ENCODE assay signal across 1 cellular context in genomic region chr12:57087689-57088441, GRCh38.
TF ChIP-seq lines count a peak whose summit lies in the region.

No MANE protein-coding gene starts in this region.

TF ChIP-seq in HEK293, 187 proteins besides CTCF, POLR2A, EP300 and RAD21 (continued from another document and continues in another):
- TF ChIP-seq ZNF148 (tag by site-specific recombination; IDR thresholded peaks at IDR 0.05; ENCODE audit: borderline replicate concordance) (no peak), ZNF664 (tag by site-specific recombination; IDR thresholded peaks at IDR 0.05) (no peak), MZF1 (tag by site-specific recombination; IDR thresholded peaks at IDR 0.05; ENCODE audit: borderline replicate concordance) (no peak), ZNF621 (tag by site-specific recombination; IDR thresholded peaks at IDR 0.05) (no peak), ZNF473 (tag by site-specific recombination; IDR thresholded peaks at IDR 0.05) (no peak), ZNF423 (tag by site-specific recombination; IDR thresholded peaks at IDR 0.05) (no peak), ZNF24 (tag by site-specific recombination; IDR thresholded peaks at IDR 0.05) (no peak), SETDB1 (IDR thresholded peaks at IDR 0.05; ENCODE audit: insufficient read length, low read length) (no peak), ZXDB (tag by site-specific recombination; IDR thresholded peaks at IDR 0.05) (peak; percentile 9), ZNF311 (tag by site-specific recombination; IDR thresholded peaks at IDR 0.05; ENCODE audit: borderline replicate concordance) (no peak), ZBTB20 (tag by site-specific recombination; IDR thresholded peaks at IDR 0.05) (peak; percentile 46), BCL6B (tag by site-specific recombination; IDR thresholded peaks at IDR 0.05) (no peak), ZFP3 (tag by site-specific recombination; IDR thresholded peaks at IDR 0.05; ENCODE audit: low read depth) (no peak), ZNF707 (tag by site-specific recombination; IDR thresholded peaks at IDR 0.05) (no peak), ZNF600 (tag by site-specific recombination; IDR thresholded peaks at IDR 0.05) (peak; percentile 64; the same call in 1 of the 2 replicates), ZFP41 (tag by site-specific recombination; IDR thresholded peaks at IDR 0.05; ENCODE audit: borderline replicate concordance) (no peak), ZNF660 (tag by site-specific recombination; IDR thresholded peaks at IDR 0.05) (no peak), ZNF561 (tag by site-specific recombination; IDR thresholded peaks at IDR 0.05; ENCODE audit: borderline replicate concordance) (no peak; the same call in 1 of the 2 replicates), ZFP37 (tag by site-specific recombination; IDR thresholded peaks at IDR 0.05) (0 out of 2 replicates have a peak, but pooled peaks have one; percentile 54), ZNF132 (tag by site-specific recombination; IDR thresholded peaks at IDR 0.05; ENCODE audit: borderline replicate concordance) (no peak), ZNF677 (tag by site-specific recombination; IDR thresholded peaks at IDR 0.05) (no peak), ZBTB21 (tag by site-specific recombination; IDR thresholded peaks at IDR 0.05) (no peak), ZNF510 (tag by site-specific recombination; IDR thresholded peaks at IDR 0.05; ENCODE audit: insufficient replicate concordance) (no peak), ZNF302 (tag by site-specific recombination; IDR thresholded peaks at IDR 0.05; ENCODE audit: low read depth) (no peak), KLF1 (tag by site-specific recombination; IDR thresholded peaks at IDR 0.05) (no peak), ELK4 (IDR thresholded peaks at IDR 0.05; ENCODE audit: borderline replicate concordance, low read depth, low read length) (no peak), ZNF324 (tag by site-specific recombination; IDR thresholded peaks at IDR 0.05) (no peak), ZNF341 (tag by site-specific recombination; IDR thresholded peaks at IDR 0.05; ENCODE audit: low read depth) (no peak), ZNF18 (tag by site-specific recombination; IDR thresholded peaks at IDR 0.05) (no peak), ZEB2 (tag by site-specific recombination; IDR thresholded peaks at IDR 0.05) (no peak), SP2 (tag by site-specific recombination; IDR thresholded peaks at IDR 0.05) (peak; percentile 84), ZNF114 (tag by site-specific recombination; IDR thresholded peaks at IDR 0.05) (no peak), FEZF1 (tag by site-specific recombination; IDR thresholded peaks at IDR 0.05) (no peak)
- TF ChIP-seq, protein P1, sequence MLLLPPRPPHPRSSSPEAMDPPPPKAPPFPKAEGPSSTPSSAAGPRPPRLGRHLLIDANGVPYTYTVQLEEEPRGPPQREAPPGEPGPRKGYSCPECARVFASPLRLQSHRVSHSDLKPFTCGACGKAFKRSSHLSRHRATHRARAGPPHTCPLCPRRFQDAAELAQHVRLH (tag by site-specific recombination; IDR thresholded peaks at IDR 0.05): no peak
- TF ChIP-seq, protein P2, sequence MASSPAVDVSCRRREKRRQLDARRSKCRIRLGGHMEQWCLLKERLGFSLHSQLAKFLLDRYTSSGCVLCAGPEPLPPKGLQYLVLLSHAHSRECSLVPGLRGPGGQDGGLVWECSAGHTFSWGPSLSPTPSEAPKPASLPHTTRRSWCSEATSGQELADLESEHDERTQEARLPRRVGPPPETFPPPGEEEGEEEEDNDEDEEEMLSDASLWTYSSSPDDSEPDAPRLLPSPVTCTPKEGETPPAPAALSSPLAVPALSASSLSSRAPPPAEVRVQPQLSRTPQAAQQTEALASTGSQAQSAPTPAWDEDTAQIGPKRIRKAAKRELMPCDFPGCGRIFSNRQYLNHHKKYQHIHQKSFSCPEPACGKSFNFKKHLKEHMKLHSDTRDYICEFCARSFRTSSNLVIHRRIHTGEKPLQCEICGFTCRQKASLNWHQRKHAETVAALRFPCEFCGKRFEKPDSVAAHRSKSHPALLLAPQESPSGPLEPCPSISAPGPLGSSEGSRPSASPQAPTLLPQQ (tag by site-specific recombination; IDR thresholded peaks at IDR 0.05): no peak
- TF ChIP-seq, protein P3, sequence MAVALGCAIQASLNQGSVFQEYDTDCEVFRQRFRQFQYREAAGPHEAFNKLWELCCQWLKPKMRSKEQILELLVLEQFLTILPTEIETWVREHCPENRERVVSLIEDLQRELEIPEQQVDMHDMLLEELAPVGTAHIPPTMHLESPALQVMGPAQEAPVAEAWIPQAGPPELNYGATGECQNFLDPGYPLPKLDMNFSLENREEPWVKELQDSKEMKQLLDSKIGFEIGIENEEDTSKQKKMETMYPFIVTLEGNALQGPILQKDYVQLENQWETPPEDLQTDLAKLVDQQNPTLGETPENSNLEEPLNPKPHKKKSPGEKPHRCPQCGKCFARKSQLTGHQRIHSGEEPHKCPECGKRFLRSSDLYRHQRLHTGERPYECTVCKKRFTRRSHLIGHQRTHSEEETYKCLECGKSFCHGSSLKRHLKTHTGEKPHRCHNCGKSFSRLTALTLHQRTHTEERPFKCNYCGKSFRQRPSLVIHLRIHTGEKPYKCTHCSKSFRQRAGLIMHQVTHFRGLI (tag by site-specific recombination; IDR thresholded peaks at IDR 0.05): no peak
- TF ChIP-seq, protein P4, sequence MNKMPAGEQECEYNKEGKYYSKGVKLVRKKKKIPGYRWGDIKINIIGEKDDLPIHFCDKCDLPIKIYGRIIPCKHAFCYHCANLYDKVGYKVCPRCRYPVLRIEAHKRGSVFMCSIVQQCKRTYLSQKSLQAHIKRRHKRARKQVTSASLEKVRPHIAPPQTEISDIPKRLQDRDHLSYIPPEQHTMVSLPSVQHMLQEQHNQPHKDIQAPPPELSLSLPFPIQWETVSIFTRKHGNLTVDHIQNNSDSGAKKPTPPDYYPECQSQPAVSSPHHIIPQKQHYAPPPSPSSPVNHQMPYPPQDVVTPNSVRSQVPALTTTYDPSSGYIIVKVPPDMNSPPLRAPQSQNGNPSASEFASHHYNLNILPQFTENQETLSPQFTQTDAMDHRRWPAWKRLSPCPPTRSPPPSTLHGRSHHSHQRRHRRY (tag by site-specific recombination; IDR thresholded peaks at IDR 0.05): no peak
- TF ChIP-seq, protein P5, sequence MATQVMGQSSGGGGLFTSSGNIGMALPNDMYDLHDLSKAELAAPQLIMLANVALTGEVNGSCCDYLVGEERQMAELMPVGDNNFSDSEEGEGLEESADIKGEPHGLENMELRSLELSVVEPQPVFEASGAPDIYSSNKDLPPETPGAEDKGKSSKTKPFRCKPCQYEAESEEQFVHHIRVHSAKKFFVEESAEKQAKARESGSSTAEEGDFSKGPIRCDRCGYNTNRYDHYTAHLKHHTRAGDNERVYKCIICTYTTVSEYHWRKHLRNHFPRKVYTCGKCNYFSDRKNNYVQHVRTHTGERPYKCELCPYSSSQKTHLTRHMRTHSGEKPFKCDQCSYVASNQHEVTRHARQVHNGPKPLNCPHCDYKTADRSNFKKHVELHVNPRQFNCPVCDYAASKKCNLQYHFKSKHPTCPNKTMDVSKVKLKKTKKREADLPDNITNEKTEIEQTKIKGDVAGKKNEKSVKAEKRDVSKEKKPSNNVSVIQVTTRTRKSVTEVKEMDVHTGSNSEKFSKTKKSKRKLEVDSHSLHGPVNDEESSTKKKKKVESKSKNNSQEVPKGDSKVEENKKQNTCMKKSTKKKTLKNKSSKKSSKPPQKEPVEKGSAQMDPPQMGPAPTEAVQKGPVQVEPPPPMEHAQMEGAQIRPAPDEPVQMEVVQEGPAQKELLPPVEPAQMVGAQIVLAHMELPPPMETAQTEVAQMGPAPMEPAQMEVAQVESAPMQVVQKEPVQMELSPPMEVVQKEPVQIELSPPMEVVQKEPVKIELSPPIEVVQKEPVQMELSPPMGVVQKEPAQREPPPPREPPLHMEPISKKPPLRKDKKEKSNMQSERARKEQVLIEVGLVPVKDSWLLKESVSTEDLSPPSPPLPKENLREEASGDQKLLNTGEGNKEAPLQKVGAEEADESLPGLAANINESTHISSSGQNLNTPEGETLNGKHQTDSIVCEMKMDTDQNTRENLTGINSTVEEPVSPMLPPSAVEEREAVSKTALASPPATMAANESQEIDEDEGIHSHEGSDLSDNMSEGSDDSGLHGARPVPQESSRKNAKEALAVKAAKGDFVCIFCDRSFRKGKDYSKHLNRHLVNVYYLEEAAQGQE (tag by site-specific recombination; IDR thresholded peaks at IDR 0.05): no peak; the same call in 1 of the 2 replicates
- TF ChIP-seq, protein P6, sequence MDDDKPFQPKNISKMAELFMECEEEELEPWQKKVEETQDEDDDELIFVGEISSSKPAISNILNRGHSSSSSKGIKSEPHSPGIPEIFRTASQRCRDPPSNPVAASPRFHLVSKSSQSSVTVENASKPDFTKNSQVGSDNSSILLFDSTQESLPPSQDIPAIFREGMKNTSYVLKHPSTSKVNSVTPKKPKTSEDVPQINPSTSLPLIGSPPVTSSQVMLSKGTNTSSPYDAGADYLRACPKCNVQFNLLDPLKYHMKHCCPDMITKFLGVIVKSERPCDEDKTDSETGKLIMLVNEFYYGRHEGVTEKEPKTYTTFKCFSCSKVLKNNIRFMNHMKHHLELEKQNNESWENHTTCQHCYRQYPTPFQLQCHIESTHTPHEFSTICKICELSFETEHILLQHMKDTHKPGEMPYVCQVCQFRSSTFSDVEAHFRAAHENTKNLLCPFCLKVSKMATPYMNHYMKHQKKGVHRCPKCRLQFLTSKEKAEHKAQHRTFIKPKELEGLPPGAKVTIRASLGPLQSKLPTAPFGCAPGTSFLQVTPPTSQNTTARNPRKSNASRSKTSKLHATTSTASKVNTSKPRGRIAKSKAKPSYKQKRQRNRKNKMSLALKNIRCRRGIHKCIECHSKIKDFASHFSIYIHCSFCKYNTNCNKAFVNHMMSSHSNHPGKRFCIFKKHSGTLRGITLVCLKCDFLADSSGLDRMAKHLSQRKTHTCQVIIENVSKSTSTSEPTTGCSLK (tag by site-specific recombination; IDR thresholded peaks at IDR 0.05): no peak
- TF ChIP-seq, protein P7, sequence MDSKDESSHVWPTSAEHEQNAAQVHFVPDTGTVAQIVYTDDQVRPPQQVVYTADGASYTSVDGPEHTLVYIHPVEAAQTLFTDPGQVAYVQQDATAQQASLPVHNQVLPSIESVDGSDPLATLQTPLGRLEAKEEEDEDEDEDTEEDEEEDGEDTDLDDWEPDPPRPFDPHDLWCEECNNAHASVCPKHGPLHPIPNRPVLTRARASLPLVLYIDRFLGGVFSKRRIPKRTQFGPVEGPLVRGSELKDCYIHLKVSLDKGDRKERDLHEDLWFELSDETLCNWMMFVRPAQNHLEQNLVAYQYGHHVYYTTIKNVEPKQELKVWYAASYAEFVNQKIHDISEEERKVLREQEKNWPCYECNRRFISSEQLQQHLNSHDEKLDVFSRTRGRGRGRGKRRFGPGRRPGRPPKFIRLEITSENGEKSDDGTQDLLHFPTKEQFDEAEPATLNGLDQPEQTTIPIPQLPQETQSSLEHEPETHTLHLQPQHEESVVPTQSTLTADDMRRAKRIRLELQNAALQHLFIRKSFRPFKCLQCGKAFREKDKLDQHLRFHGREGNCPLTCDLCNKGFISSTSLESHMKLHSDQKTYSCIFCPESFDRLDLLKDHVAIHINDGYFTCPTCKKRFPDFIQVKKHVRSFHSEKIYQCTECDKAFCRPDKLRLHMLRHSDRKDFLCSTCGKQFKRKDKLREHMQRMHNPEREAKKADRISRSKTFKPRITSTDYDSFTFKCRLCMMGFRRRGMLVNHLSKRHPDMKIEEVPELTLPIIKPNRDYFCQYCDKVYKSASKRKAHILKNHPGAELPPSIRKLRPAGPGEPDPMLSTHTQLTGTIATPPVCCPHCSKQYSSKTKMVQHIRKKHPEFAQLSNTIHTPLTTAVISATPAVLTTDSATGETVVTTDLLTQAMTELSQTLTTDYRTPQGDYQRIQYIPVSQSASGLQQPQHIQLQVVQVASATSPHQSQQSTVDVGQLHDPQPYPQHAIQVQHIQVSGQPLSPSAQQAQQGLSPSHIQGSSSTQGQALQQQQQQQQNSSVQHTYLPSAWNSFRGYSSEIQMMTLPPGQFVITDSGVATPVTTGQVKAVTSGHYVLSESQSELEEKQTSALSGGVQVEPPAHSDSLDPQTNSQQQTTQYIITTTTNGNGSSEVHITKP (tag by site-specific recombination; IDR thresholded peaks at IDR 0.05): peak; percentile 92
